Comparison of ENCODE assay signal across 8 cellular contexts in the genomic region with DNA sequence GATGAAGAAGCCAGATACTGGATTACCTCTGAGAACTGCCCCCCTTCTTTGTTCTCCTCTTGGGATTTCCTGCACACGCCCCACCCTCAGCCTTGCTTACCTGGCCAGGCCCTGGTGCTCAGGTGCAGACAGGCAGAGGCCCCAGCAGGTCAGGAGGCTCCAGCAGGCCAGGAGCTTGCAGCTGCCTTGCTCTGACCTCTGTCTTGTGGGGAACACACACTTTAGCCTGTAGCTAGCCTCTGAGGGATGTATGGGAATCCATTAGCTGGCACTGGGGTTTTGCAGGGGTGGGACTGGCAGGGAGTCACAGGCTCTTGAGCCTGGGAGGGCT. TPM values are rescaled to one million over a fixed set of nuclear protein-coding genes. Genes with fewer than 3 reads are reported as not detected.
DNase-seq lines count a peak whose midpoint lies in the region; ATAC-seq, FAIRE-seq and TF ChIP-seq lines count a peak whose summit lies in the region.

No MANE protein-coding gene starts in this region.

- no peak for ATAC-seq in GM18517 (IDR thresholded peaks at IDR 0.05; ENCODE audit: unreplicated experiment)
- no peak for ATAC-seq in HG02973 (IDR thresholded peaks at IDR 0.05; ENCODE audit: unreplicated experiment)
- ATAC-seq in HG03354 (IDR thresholded peaks at IDR 0.05; ENCODE audit: poor library complexity, severe bottlenecking, unreplicated experiment), result no peak

- H3K27ac ChIP-seq in HEK293 (ENCODE audit: extremely low read depth, low read depth, low read length), result no peak overlapping the region
- no peak overlapping the region for H3K27ac ChIP-seq in SK-N-MC
- no peak overlapping the region for H3K27ac ChIP-seq in kidney (ENCODE audit: low read depth in 2 of 2, low read length in 2 of 2)
- H3K27ac ChIP-seq in skin epidermis, result peak overlapping the region in 2 of 21 experiments; percentile 19 to 75

- H3K4me3 ChIP-seq in HEK293 (ENCODE audit: low read depth, low read length) (peak overlapping the region; percentile 76), SK-N-MC (peak overlapping the region; percentile 97), kidney (ENCODE audit: low read length in 2 of 2) (peak overlapping the region; percentile 67 to 89), skin epidermis (peak overlapping the region in 5 of 7 experiments; percentile 49 to 69 (median 62))

- intact Hi-C loops in kidney (cut with DNase I), result no loop called here

- DNase-seq in SK-N-MC (ENCODE audit: low read depth, low spot score) (no peak), kidney (no peak), GM12891 (ENCODE audit: insufficient read length, low spot score) (no peak)

- TF ChIP-seq CTCF in HEK293 (tag by site-specific recombination; IDR thresholded peaks at IDR 0.05) (no peak), kidney (IDR thresholded peaks at IDR 0.05; ENCODE audit: borderline replicate concordance, extremely low read depth, insufficient read depth) (no peak)

- no peaks in the 10 kb centered on the region for H3K9me3 ChIP-seq in HEK293 (ENCODE audit: control insufficient read depth, insufficient read depth, low read depth, low read length)
- H3K9me3 ChIP-seq in SK-N-MC (ENCODE audit: low read depth, low read length), result no peaks in the 10 kb centered on the region
- H3K9me3 ChIP-seq in kidney (ENCODE audit: control insufficient read depth in 1 of 2, low read length in 2 of 2), result no peaks in the 10 kb centered on the region

- H3K9ac ChIP-seq in SK-N-MC (ENCODE audit: insufficient read length) (peak overlapping the region; percentile 87), kidney (ENCODE audit: low read length in 2 of 2) (peak overlapping the region; percentile 38 to 47)

- no peak for TF ChIP-seq POLR2A in GM12891 (IDR thresholded peaks at IDR 0.05; ENCODE audit: low read depth, low read length)

- peaks cover 36% of the 10 kb centered on the region for H3K4me1 ChIP-seq in HEK293 (ENCODE audit: control insufficient read depth, insufficient read depth, low read length)
- peaks cover 32 to 39% of the 10 kb centered on the region in 2 donors for H3K4me1 ChIP-seq in kidney (ENCODE audit: control insufficient read depth in 1 of 2, insufficient read depth in 1 of 2, low read depth in 1 of 2, low read length in 2 of 2)

- FAIRE-seq in kidney (lab: Jason Lieb, UNC), result no peak
- FAIRE-seq in GM12891 (lab: Jason Lieb, UNC), result no peak

- CTCF ChIA-PET in HEK293 (lab: Yijun Ruan, JAX), result interaction anchor here (0.6 to 6.0 kb wide), 12 partner anchors 14 to 146 kb away, joined by 3 to 63 read pairs (median 4); no protein-coding TSS in a partner anchor

- POLR2A ChIA-PET in HEK293 (lab: Yijun Ruan, JAX), result interaction anchor here (1.4 kb wide), 1 partner anchor 38 kb away, joined by 3 read pairs; no protein-coding TSS in a partner anchor

- H3K36me3 ChIP-seq in HEK293 (ENCODE audit: control insufficient read depth in 2 of 2, insufficient read depth in 1 of 2, low read length in 2 of 2), result peaks cover 0 to 47% of the 10 kb centered on the region in 2 experiments; a peak in 1 of 3 replicates
- H3K36me3 ChIP-seq in SK-N-MC (ENCODE audit: insufficient read depth, low read length), result no peaks in the 10 kb centered on the region
- H3K36me3 ChIP-seq in kidney (ENCODE audit: control insufficient read depth in 1 of 2, insufficient read depth in 2 of 2, low read length in 2 of 2), result no peaks in the 10 kb centered on the region

TF ChIP-seq in HEK293, 187 proteins besides CTCF, POLR2A, EP300 and RAD21 (continues in another document):
- no peak for TF ChIP-seq ZNF626 (tag by site-specific recombination; IDR thresholded peaks at IDR 0.05)
- TF ChIP-seq ZNF529 (tag by site-specific recombination; IDR thresholded peaks at IDR 0.05; ENCODE audit: insufficient replicate concordance), result no peak
- no peak for TF ChIP-seq ZNF19 (tag by site-specific recombination; IDR thresholded peaks at IDR 0.05; ENCODE audit: low read depth)
- TF ChIP-seq, protein P1, sequence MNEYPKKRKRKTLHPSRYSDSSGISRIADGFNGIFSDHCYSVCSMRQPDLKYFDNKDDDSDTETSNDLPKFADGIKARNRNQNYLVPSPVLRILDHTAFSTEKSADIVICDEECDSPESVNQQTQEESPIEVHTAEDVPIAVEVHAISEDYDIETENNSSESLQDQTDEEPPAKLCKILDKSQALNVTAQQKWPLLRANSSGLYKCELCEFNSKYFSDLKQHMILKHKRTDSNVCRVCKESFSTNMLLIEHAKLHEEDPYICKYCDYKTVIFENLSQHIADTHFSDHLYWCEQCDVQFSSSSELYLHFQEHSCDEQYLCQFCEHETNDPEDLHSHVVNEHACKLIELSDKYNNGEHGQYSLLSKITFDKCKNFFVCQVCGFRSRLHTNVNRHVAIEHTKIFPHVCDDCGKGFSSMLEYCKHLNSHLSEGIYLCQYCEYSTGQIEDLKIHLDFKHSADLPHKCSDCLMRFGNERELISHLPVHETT (tag by site-specific recombination; IDR thresholded peaks at IDR 0.05), result no peak
- no peak for TF ChIP-seq ZNF473 (tag by site-specific recombination; IDR thresholded peaks at IDR 0.05)
- no peak for TF ChIP-seq ZNF354C (tag by site-specific recombination; IDR thresholded peaks at IDR 0.05; ENCODE audit: borderline replicate concordance, low read depth)
- TF ChIP-seq ZNF302 (tag by site-specific recombination; IDR thresholded peaks at IDR 0.05; ENCODE audit: low read depth), result no peak
- no peak for TF ChIP-seq ZNF423 (tag by site-specific recombination; IDR thresholded peaks at IDR 0.05)
- TF ChIP-seq ZNF24 (tag by site-specific recombination; IDR thresholded peaks at IDR 0.05), result no peak

TF ChIP-seq in GM12891, 5 proteins besides CTCF, POLR2A, EP300 and RAD21:
- TF ChIP-seq TAF1 (IDR thresholded peaks at IDR 0.05; ENCODE audit: low read depth, low read length) (no peak), PAX5 (IDR thresholded peaks at IDR 0.05; ENCODE audit: insufficient read depth, low read length, severe bottlenecking) (no peak), POLR2AphosphoS5 (IDR thresholded peaks at IDR 0.05; ENCODE audit: low read depth, low read length) (no peak), SPI1 (IDR thresholded peaks at IDR 0.05; ENCODE audit: low read depth, low read length) (no peak), POU2F2 (IDR thresholded peaks at IDR 0.05; ENCODE audit: low read depth, low read length) (no peak)

RNA-seq across cellular contexts. Expression of gene SMAD6, which starts 2.7 kb away (rescaled TPM):
- 23.0 TPM for total RNA-seq in kidney
- polyA plus RNA-seq in kidney (ENCODE audit: insufficient read depth, low read depth, low replicate concordance), result 15.4 TPM
- not detected for polyA plus RNA-seq in GM12891 (2012; ENCODE audit: low read depth, missing spikeins)
